19 cellular contexts compared by ENCODE assay signal in genomic region chr11:73406619-73407018, GRCh38.
"Had no signal": no experiment of that assay in that cellular context is flagged by ENCODE, and none has a peak within 500 bp of the region (broad histone marks: within the 10 kb centered on the region; RNA-seq: fewer than 3 reads in every experiment).

No MANE protein-coding gene starts in this region.

- H3K27me3 ChIP-seq: hepatocyte, right atrium auricular region, sigmoid colon, suprapubic skin, thyroid gland, uterus had no signal

- H3K4me3 Mint-ChIP-seq: nephron, type B pancreatic cell had no signal

- H3K36me3 ChIP-seq: uterus had no signal

- ATAC-seq: left cardiac atrium; lower lobe of right lung; stimulated activated naive CD8-positive, alpha-beta T cell treated with anti-CD3 and anti-CD28 coated beads, Interleukin-15, Interleukin-2, amounts not matched to agents 100 U/mL and 50 U/mL, for 24 hours had no signal

- H3K27ac Mint-ChIP-seq: nephron, type B pancreatic cell had no signal

- H3K4me3 ChIP-seq: hepatocyte, left ventricle myocardium inferior, lower lobe of right lung, right atrium auricular region, sigmoid colon, skin epidermis, suprapubic skin, thyroid gland, uterus had no signal

- H3K9me3 Mint-ChIP-seq: nephron, type B pancreatic cell had no signal

- H3K27me3 Mint-ChIP-seq: type B pancreatic cell had no signal

- DNase-seq: erythroblast; foreskin melanocyte; kidney; left cardiac atrium; left ventricle myocardium inferior; lower lobe of right lung; mesenchymal stem cell; midbrain; sigmoid colon; stimulated activated CD4-positive, alpha-beta T cell treated with anti-CD3 and anti-CD28 coated beads, Interleukin-12 subunit alpha, Interleukin-12 subunit beta, amount 100 ng/mL, for 4 hours; stimulated activated naive CD8-positive, alpha-beta T cell treated with anti-CD3 and anti-CD28 coated beads, Interleukin-15, Interleukin-2, amounts not matched to agents 100 U/mL and 50 U/mL, for 24 hours; thyroid gland; uterus had no signal

- H3K27ac ChIP-seq: hepatocyte, left ventricle myocardium inferior, lower lobe of right lung, right atrium auricular region, sigmoid colon, skin epidermis, suprapubic skin, thyroid gland, uterus had no signal

- H3K9me3 ChIP-seq: left ventricle myocardium inferior, lower lobe of right lung, right atrium auricular region, sigmoid colon, suprapubic skin, thyroid gland, uterus had no signal

- H3K4me1 ChIP-seq: suprapubic skin, thyroid gland, uterus had no signal
